Comparison of ENCODE assay signal across 10 cellular contexts in the genomic region with DNA sequence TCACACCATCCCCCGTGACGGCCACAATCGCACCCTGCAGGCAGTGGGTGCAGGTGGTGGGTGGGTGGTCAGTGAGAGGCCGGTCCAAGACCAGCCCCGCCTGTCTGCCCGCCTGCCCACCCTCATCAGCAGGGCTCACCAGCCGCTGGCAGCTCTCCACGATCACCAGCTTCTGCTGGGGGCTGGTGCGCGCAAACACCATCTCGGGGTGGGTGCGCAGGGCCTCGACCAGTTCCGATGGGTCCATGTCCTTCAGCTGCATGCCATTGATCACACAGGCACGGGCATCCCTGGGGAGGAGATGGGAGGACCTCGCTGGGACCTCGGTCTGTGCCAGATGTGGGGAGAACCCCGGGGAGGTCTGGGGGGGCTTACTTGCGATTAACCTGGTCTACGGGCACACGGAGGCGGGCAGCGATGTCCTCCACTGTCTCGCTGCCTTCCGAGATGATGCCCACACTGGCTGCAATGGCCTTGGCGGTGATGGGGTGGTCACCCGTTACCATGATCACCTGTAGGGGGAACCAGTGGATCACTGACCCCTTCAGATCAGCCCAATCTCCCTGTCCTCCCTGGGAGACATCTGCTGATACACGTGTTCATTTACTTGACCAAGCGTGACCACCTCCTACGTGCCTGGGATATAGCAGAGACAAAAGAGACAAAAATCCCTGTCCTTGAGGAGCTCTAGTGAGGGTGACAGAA.
DNase-seq lines count a peak whose midpoint lies in the region; ATAC-seq and TF ChIP-seq lines count a peak whose summit lies in the region.
"Had no signal": no experiment of that assay in that cellular context is flagged by ENCODE, and none has a peak within 500 bp of the region (broad histone marks: within the 10 kb centered on the region; RNA-seq: fewer than 3 reads in every experiment).

No MANE protein-coding gene starts in this region.

- H3K4me3 ChIP-seq in AG04449 (ENCODE audit: low read depth, low read length) = no peak overlapping the region
- H3K4me3 ChIP-seq in NT2/D1 (ENCODE audit: insufficient read length, low read depth) = no peak overlapping the region
- H3K4me3 ChIP-seq in fibroblast of mammary gland (ENCODE audit: control insufficient read depth, low read depth, low read length) = no peak overlapping the region

- in situ Hi-C loops in GM13977 (cut with MboI; ENCODE audit: low pct_unique_long_range_greater_than_20kb, low sequenced_read_pairs, unreplicated experiment) = no loop called here

- ATAC-seq in GM21367 (IDR thresholded peaks at IDR 0.05; ENCODE audit: unreplicated experiment) (no peak), GM21381 (IDR thresholded peaks at IDR 0.05; ENCODE audit: unreplicated experiment) (no peak), HG03139 (IDR thresholded peaks at IDR 0.05; ENCODE audit: unreplicated experiment) (no peak)
- ATAC-seq: activated T-cell treated with anti-CD3 and anti-CD28 coated beads, Interleukin-2, amount 50 U/mL, for 4 hours had no signal

- CTCF ChIA-PET in AG04449 (lab: Yijun Ruan, JAX) = interaction anchor here (0.7 to 5.9 kb wide), 10 partner anchors 7 to 165 kb away, joined by 3 to 44 read pairs (median 4); no protein-coding TSS in a partner anchor

- H3K9me3 ChIP-seq in NT2/D1 (ENCODE audit: insufficient read depth, low read length) = no peaks in the 10 kb centered on the region

- no peak overlapping the region for H3K9ac ChIP-seq in NT2/D1 (ENCODE audit: insufficient read length, low read depth)

- no peak for DNase-seq in AG04449 (ENCODE audit: low read depth, low spot score)
- peak; percentile 60 for DNase-seq in GM13977 (ENCODE audit: low spot score)
- DNase-seq in NT2/D1 (ENCODE audit: low read depth, low spot score) = peak; percentile 23
- DNase-seq in fibroblast of mammary gland (ENCODE audit: low read depth) = peak; percentile 52
- no peak for DNase-seq in activated naive CD4-positive, alpha-beta T cell treated with Interleukin-2 at 50 U/mL for 16 hours
- DNase-seq: activated T-cell treated with anti-CD3 and anti-CD28 coated beads, Interleukin-2, amount 50 U/mL, for 4 hours; stimulated activated CD4-positive, alpha-beta T cell treated with anti-CD3 and anti-CD28 coated beads, Interleukin-2, amount 100 ng/mL, for 24 hours had no signal

- H3K4me1 ChIP-seq in NT2/D1 (ENCODE audit: insufficient read depth, insufficient read length) = peaks cover 9% of the 10 kb centered on the region

- H3K27me3 ChIP-seq in NT2/D1 (ENCODE audit: insufficient read depth, insufficient read length) = peaks cover 19% of the 10 kb centered on the region

- POLR2A ChIA-PET in AG04449 (lab: Yijun Ruan, JAX) = no interaction called here

- peaks cover 9% of the 10 kb centered on the region for H3K36me3 ChIP-seq in NT2/D1 (ENCODE audit: insufficient read depth, insufficient read length, low read length)

- TF ChIP-seq CTCF in AG04449 (IDR thresholded peaks at IDR 0.05; ENCODE audit: insufficient read depth, low read length, missing control alignments) = peak; percentile 41
- peak; percentile 23 for TF ChIP-seq CTCF in GM13977 (IDR thresholded peaks at IDR 0.05; ENCODE audit: extremely low read depth, insufficient read depth, missing control alignments)
- peak; percentile 35 for TF ChIP-seq CTCF in fibroblast of mammary gland (conservative IDR thresholded peaks at IDR 0.05; ENCODE audit: control insufficient read depth, insufficient read depth, low read depth, low read length)

Comparison
In these comparisons a context has a peak if more than half of its experiments do, and no peak if none do; other contexts are left out.
1. DNase-seq: peak in GM13977 (single experiment), NT2/D1 (single experiment) and fibroblast of mammary gland (single experiment); none in AG04449 (single experiment) and activated naive CD4-positive, alpha-beta T cell treated with Interleukin-2 at 50 U/mL for 16 hours (single experiment).
2. Peak in every context shown above with its lines, with median percentiles within 50 percentile points of each other: CTCF ChIP-seq.